In genomic region chr12:663293-663871, GRCh38 we compare ENCODE assay signal across 1 cellular context.
TF ChIP-seq lines count a peak whose summit lies in the region.

NINJ2 (minus strand) TSS chr12:663445; CDS start chr12:663360, 85 bp downstream.

TF ChIP-seq in HepG2, 621 proteins besides CTCF, POLR2A, EP300 and RAD21 (continued from another document):
- TF ChIP-seq, protein P1, sequence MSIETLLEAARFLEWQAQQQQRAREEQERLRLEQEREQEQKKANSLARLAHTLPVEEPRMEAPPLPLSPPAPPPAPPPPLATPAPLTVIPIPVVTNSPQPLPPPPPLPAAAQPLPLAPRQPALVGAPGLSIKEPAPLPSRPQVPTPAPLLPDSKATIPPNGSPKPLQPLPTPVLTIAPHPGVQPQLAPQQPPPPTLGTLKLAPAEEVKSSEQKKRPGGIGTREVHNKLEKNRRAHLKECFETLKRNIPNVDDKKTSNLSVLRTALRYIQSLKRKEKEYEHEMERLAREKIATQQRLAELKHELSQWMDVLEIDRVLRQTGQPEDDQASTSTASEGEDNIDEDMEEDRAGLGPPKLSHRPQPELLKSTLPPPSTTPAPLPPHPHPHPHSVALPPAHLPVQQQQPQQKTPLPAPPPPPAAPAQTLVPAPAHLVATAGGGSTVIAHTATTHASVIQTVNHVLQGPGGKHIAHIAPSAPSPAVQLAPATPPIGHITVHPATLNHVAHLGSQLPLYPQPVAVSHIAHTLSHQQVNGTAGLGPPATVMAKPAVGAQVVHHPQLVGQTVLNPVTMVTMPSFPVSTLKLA (IDR thresholded peaks at IDR 0.05) = peak; percentile 90
- TF ChIP-seq ZNF83 (CRISPR knock-in tag; IDR thresholded peaks at IDR 0.05; ENCODE audit: borderline replicate concordance) (no peak), ZBTB38 (CRISPR knock-in tag; IDR thresholded peaks at IDR 0.05) (peak; percentile 50; the same call in 1 of the 2 replicates)
TF ChIP-seq in HepG2: peak in this region for 5.
